2 cellular contexts compared by ENCODE assay signal in the genomic region with DNA sequence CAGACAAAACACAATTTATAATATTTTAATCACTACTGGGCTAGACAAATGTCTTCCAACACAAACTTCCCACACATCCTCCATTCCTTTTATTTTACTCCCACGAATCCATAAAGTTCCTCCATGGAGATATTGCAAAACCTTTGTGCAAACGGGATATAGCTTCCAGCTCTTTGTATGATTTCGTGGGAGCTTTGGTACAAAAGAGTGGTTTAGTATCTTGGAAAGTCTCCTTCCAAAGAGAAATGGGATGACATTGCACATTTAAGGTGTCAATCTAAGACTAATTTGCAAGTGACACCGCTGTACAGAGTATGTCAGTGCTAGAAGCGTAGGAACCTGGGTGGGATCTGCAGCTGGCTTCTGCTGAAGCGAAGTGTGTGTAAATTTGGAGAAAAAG.
TF ChIP-seq lines count a peak whose summit lies in the region.

No MANE protein-coding gene starts in this region.

TF ChIP-seq in SK-N-SH, 30 proteins besides CTCF, POLR2A, EP300 and RAD21 (continued from another document):
- TF ChIP-seq, protein P1, sequence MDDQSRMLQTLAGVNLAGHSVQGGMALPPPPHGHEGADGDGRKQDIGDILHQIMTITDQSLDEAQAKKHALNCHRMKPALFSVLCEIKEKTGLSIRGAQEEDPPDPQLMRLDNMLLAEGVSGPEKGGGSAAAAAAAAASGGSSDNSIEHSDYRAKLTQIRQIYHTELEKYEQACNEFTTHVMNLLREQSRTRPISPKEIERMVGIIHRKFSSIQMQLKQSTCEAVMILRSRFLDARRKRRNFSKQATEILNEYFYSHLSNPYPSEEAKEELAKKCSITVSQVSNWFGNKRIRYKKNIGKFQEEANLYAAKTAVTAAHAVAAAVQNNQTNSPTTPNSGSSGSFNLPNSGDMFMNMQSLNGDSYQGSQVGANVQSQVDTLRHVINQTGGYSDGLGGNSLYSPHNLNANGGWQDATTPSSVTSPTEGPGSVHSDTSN (IDR thresholded peaks at IDR 0.05) = no peak
- TF ChIP-seq TCF12 (IDR thresholded peaks at IDR 0.05) = no peak
- no peak for TF ChIP-seq EZH2phosphoT487 (IDR thresholded peaks at IDR 0.05; ENCODE audit: borderline replicate concordance, low read depth)
TF ChIP-seq in SK-N-SH: peak in this region for 0.

TF ChIP-seq in SK-N-SH treated with all-trans-retinoic acid at 6 μM for 48 hours, 23 proteins besides CTCF, POLR2A, EP300 and RAD21 (continued from another document):
- TF ChIP-seq, protein P2, sequence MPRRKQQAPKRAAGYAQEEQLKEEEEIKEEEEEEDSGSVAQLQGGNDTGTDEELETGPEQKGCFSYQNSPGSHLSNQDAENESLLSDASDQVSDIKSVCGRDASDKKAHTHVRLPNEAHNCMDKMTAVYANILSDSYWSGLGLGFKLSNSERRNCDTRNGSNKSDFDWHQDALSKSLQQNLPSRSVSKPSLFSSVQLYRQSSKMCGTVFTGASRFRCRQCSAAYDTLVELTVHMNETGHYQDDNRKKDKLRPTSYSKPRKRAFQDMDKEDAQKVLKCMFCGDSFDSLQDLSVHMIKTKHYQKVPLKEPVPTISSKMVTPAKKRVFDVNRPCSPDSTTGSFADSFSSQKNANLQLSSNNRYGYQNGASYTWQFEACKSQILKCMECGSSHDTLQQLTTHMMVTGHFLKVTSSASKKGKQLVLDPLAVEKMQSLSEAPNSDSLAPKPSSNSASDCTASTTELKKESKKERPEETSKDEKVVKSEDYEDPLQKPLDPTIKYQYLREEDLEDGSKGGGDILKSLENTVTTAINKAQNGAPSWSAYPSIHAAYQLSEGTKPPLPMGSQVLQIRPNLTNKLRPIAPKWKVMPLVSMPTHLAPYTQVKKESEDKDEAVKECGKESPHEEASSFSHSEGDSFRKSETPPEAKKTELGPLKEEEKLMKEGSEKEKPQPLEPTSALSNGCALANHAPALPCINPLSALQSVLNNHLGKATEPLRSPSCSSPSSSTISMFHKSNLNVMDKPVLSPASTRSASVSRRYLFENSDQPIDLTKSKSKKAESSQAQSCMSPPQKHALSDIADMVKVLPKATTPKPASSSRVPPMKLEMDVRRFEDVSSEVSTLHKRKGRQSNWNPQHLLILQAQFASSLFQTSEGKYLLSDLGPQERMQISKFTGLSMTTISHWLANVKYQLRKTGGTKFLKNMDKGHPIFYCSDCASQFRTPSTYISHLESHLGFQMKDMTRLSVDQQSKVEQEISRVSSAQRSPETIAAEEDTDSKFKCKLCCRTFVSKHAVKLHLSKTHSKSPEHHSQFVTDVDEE (CRISPR knock-in tag; IDR thresholded peaks at IDR 0.05) = no peak
- no peak for TF ChIP-seq ZNF8 (CRISPR knock-in tag; IDR thresholded peaks at IDR 0.05)
- no peak for TF ChIP-seq ZNF565 (CRISPR knock-in tag; conservative IDR thresholded peaks at IDR 0.05; ENCODE audit: low read depth)
- no peak for TF ChIP-seq CREB5 (CRISPR knock-in tag; IDR thresholded peaks at IDR 0.05; ENCODE audit: low read depth)
- no peak for TF ChIP-seq CSDC2 (CRISPR knock-in tag; IDR thresholded peaks at IDR 0.05)
- no peak for TF ChIP-seq TCF4 (CRISPR knock-in tag; IDR thresholded peaks at IDR 0.05; ENCODE audit: borderline replicate concordance)
- TF ChIP-seq, protein P3, sequence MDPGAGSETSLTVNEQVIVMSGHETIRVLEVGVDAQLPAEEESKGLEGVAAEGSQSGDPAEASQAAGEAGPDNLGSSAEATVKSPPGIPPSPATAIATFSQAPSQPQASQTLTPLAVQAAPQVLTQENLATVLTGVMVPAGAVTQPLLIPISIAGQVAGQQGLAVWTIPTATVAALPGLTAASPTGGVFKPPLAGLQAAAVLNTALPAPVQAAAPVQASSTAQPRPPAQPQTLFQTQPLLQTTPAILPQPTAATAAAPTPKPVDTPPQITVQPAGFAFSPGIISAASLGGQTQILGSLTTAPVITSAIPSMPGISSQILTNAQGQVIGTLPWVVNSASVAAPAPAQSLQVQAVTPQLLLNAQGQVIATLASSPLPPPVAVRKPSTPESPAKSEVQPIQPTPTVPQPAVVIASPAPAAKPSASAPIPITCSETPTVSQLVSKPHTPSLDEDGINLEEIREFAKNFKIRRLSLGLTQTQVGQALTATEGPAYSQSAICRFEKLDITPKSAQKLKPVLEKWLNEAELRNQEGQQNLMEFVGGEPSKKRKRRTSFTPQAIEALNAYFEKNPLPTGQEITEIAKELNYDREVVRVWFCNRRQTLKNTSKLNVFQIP (CRISPR knock-in tag; IDR thresholded peaks at IDR 0.05; ENCODE audit: borderline replicate concordance, low read depth) = no peak
- TF ChIP-seq RARB (CRISPR knock-in tag; IDR thresholded peaks at IDR 0.05) = no peak
- TF ChIP-seq GLIS3 (CRISPR knock-in tag; IDR thresholded peaks at IDR 0.05) = no peak
- no peak for TF ChIP-seq ESRRG (CRISPR knock-in tag; IDR thresholded peaks at IDR 0.05)
- no peak for TF ChIP-seq BACH2 (CRISPR knock-in tag; IDR thresholded peaks at IDR 0.05; ENCODE audit: borderline replicate concordance)
- TF ChIP-seq SNAI2 (CRISPR knock-in tag; IDR thresholded peaks at IDR 0.05) = no peak
- no peak for TF ChIP-seq ISL1 (CRISPR knock-in tag; IDR thresholded peaks at IDR 0.05)
- TF ChIP-seq TOX (CRISPR knock-in tag; IDR thresholded peaks at IDR 0.05; ENCODE audit: borderline replicate concordance) = no peak
- TF ChIP-seq ZFP3 (CRISPR knock-in tag; IDR thresholded peaks at IDR 0.05) = no peak
- TF ChIP-seq PPARA (CRISPR knock-in tag; IDR thresholded peaks at IDR 0.05; ENCODE audit: borderline replicate concordance) = no peak
